In genomic region chr18:75205760-75206109, GRCh38 we compare ENCODE assay signal across 1 cellular context.
A peak's percentile ranks its signal among the peaks of the same experiment; 100 is the strongest.
TF ChIP-seq lines count a peak whose summit lies in the region.

No MANE protein-coding gene starts in this region.

TF ChIP-seq in GM12878, 131 proteins besides CTCF, POLR2A, EP300 and RAD21:
- TF ChIP-seq MTA3 (IDR thresholded peaks at IDR 0.05; ENCODE audit: borderline replicate concordance, low read length) (no peak), ZBTB40 (IDR thresholded peaks at IDR 0.05; ENCODE audit: borderline replicate concordance) (0 out of 2 replicates have a peak, but pooled peaks have one; percentile 47), USF1 (IDR thresholded peaks at IDR 0.05; ENCODE audit: borderline replicate concordance, extremely low read length, insufficient read depth, low read depth, low read length) (no peak), YBX1 (IDR thresholded peaks at IDR 0.05) (no peak), SUPT20H (IDR thresholded peaks at IDR 0.05; ENCODE audit: borderline replicate concordance, control insufficient read depth, low read depth, low read length) (no peak)
